ENCODE assay signal across 18 cellular contexts in genomic region chr3:132637590-132637989, GRCh38. TPM values are rescaled to one million over a fixed set of nuclear protein-coding genes. Genes with fewer than 3 reads are reported as not detected.
A peak's percentile ranks its signal among the peaks of the same experiment; 100 is the strongest.
DNase-seq lines count a peak whose midpoint lies in the region; ATAC-seq, FAIRE-seq and TF ChIP-seq lines count a peak whose summit lies in the region.
"Had no signal": no experiment of that assay in that cellular context is flagged by ENCODE, and none has a peak within 500 bp of the region (broad histone marks: within the 10 kb centered on the region; RNA-seq: fewer than 3 reads in every experiment).

No MANE protein-coding gene starts in this region.

- intact Hi-C loops in IMR-90 (cut with micrococcal nuclease): loop anchor here (2.0 kb wide), 1 partner anchor 33 kb away; no protein-coding TSS in a partner anchor

- peak overlapping the region; percentile 66 to 92; a peak in 2 of 4 replicates for H4K8ac ChIP-seq in IMR-90 (ENCODE audit: low read depth in 2 of 2, low read length in 2 of 2)

- CTCF ChIA-PET in IMR-90 (lab: Yijun Ruan, JAX): no interaction called here

- H4K91ac ChIP-seq in IMR-90 (ENCODE audit: insufficient read depth, low read depth, low read length): peak overlapping the region; percentile 85; the same call in 1 of the 2 replicates

- no peaks in the 10 kb centered on the region for H4K20me1 ChIP-seq in IMR-90 (ENCODE audit: insufficient read depth, low read length)

- WGBS in IMR-90 (ENCODE audit: extremely low coverage in 2 of 2, insufficient read length in 1 of 2), 2 experiments: no CpG with 5 or more reads among the region's 1 CpG

- peaks cover 0 to 10% of the 10 kb centered on the region in 2 experiments; a peak in 1 of 4 replicates for H3K79me1 ChIP-seq in IMR-90 (ENCODE audit: low read depth in 1 of 2, low read length in 2 of 2)

- no peak for TF ChIP-seq CTCF in IMR-90 (conservative IDR thresholded peaks at IDR 0.05; ENCODE audit: low read depth, low read length)
- TF ChIP-seq CTCF in bronchial epithelial cell (IDR thresholded peaks at IDR 0.05; ENCODE audit: insufficient read depth, low read length, severe bottlenecking): no peak
- no peak for TF ChIP-seq CTCF in foreskin keratinocyte (conservative IDR thresholded peaks at IDR 0.05)

- H3K9me1 ChIP-seq in IMR-90 (ENCODE audit: insufficient read depth, low read length): no peaks in the 10 kb centered on the region; the same call in 1 of the 2 replicates

- in situ Hi-C loops in IMR-90 (cut with MboI; ENCODE audit: low sequenced_read_pairs): loop anchor here (25.0 kb wide), 1 partner anchor 375 kb away; no protein-coding TSS in a partner anchor

- H3K4me1 ChIP-seq in ACC112 (ENCODE audit: control insufficient read depth, insufficient read depth, low read length, unreplicated experiment): peaks cover 12% of the 10 kb centered on the region
- H3K4me1 ChIP-seq in IMR-90 (ENCODE audit: control insufficient read depth, insufficient read depth, low read length): peaks cover 9% of the 10 kb centered on the region
- H3K4me1 ChIP-seq in foreskin keratinocyte: peaks cover 26% of the 10 kb centered on the region

- H3K4me3 ChIP-seq in ACC112 (ENCODE audit: low read depth, low read length) (peak overlapping the region; percentile 28; the same call in 1 of the 2 replicates), IMR-90 (ENCODE audit: insufficient read depth, low read depth, low read length) (no peak overlapping the region), bronchial epithelial cell (ENCODE audit: low read depth, low read length) (no peak overlapping the region)
- H3K4me3 ChIP-seq: GM23338, heart right ventricle had no signal

- peak; percentile 82 for ATAC-seq in IMR-90 (ENCODE audit: low read depth)
- peak; percentile 93 for ATAC-seq in foreskin keratinocyte
- ATAC-seq: GM23338, heart right ventricle had no signal

- H2AK5ac ChIP-seq in IMR-90 (ENCODE audit: low read depth, low read length): no peak overlapping the region

- BruUV-seq in IMR-90 (replicated peaks; lab: Mats Ljungman, UMichigan): no TSS peak

- H3K4me2 ChIP-seq in IMR-90 (ENCODE audit: low read depth, low read length): peak overlapping the region; percentile 76; the same call in 1 of the 2 replicates
- H3K4me2 ChIP-seq: GM23338 had no signal

- H3K56ac ChIP-seq in IMR-90 (ENCODE audit: extremely low read depth, insufficient read depth, low read length): peak overlapping the region; percentile 91

- H2BK20ac ChIP-seq in IMR-90 (ENCODE audit: low read depth, low read length): peak overlapping the region; percentile 97

- POLR2A ChIA-PET in IMR-90 (lab: Charles Lee; ENCODE audit: unreplicated experiment): no interaction called here

- H3K9me3 ChIP-seq in IMR-90 (ENCODE audit: control insufficient read depth, insufficient read depth, low read length): no peaks in the 10 kb centered on the region
- H3K9me3 ChIP-seq: heart right ventricle had no signal

- peak overlapping the region; percentile 95 for H2BK5ac ChIP-seq in IMR-90 (ENCODE audit: low read depth, low read length, poor library complexity, severe bottlenecking)

- peak overlapping the region; percentile 39 for H3K27ac ChIP-seq in ACC112 (ENCODE audit: low read depth, low read length)
- H3K27ac ChIP-seq in IMR-90 (ENCODE audit: insufficient read depth, low read length): peak overlapping the region; percentile 83; the same call in 1 of the 2 replicates
- peak overlapping the region; percentile 41 for H3K27ac ChIP-seq in foreskin keratinocyte
- H3K27ac ChIP-seq: heart right ventricle had no signal

- H3K23ac ChIP-seq in IMR-90 (ENCODE audit: low read depth, low read length): no peak overlapping the region; the same call in 1 of the 2 replicates

- no peak overlapping the region for H2BK15ac ChIP-seq in IMR-90 (ENCODE audit: low read depth, low read length)

- no peak overlapping the region for H2AK9ac ChIP-seq in IMR-90 (replicated peaks; ENCODE audit: low read depth, low read length, poor library complexity)

- H3K27me3 ChIP-seq in ACC112 (ENCODE audit: insufficient read depth, low read length) (no peaks in the 10 kb centered on the region), IMR-90 (ENCODE audit: control insufficient read depth, insufficient read depth, low read length) (no peaks in the 10 kb centered on the region), bronchial epithelial cell (ENCODE audit: control insufficient read depth, insufficient read depth, low read length) (no peaks in the 10 kb centered on the region), foreskin keratinocyte (no peaks in the 10 kb centered on the region)
- H3K27me3 ChIP-seq: heart right ventricle had no signal

- dilution Hi-C loops in IMR-90 (cut with HindIII; ENCODE audit: low sequenced_read_pairs, unreplicated experiment): loop anchor here (25.0 kb wide), 1 partner anchor 100 kb away; no protein-coding TSS in a partner anchor

- H3K18ac ChIP-seq in IMR-90 (ENCODE audit: low read depth, low read length): peak overlapping the region; percentile 99

- H3K79me2 ChIP-seq in ACC112 (ENCODE audit: control insufficient read depth, insufficient read depth, low read length, unreplicated experiment): no peaks in the 10 kb centered on the region

- no peak for FAIRE-seq in bronchial epithelial cell (lab: Jason Lieb, UNC)
- FAIRE-seq: TTC549 had no signal

- H3K9ac ChIP-seq in IMR-90 (ENCODE audit: low read depth, low read length): 0 out of 2 replicates have a peak overlapping the region, but pooled peaks have one; percentile 34

- H3K36me3 ChIP-seq in ACC112 (ENCODE audit: insufficient read depth, low read length) (peaks cover 12% of the 10 kb centered on the region; the same call in 1 of the 2 replicates), IMR-90 (ENCODE audit: control insufficient read depth, insufficient read depth, low read length) (peaks cover 3% of the 10 kb centered on the region; the same call in 1 of the 2 replicates), bronchial epithelial cell (ENCODE audit: control insufficient read depth, insufficient read depth, low read length) (no peaks in the 10 kb centered on the region)

- no peak for TF ChIP-seq RAD21 in IMR-90 (IDR thresholded peaks at IDR 0.05; ENCODE audit: low read length)

- H4K5ac ChIP-seq in IMR-90 (ENCODE audit: low read depth, low read length): peak overlapping the region; percentile 100

- TF ChIP-seq POLR2A in IMR-90 (IDR thresholded peaks at IDR 0.05; ENCODE audit: low read depth, low read length): no peak

- DNase-seq in IMR-90: peak; percentile 49
- DNase-seq in bronchial epithelial cell (ENCODE audit: low read depth): peak; percentile 90
- peak; percentile 47 to 69 for DNase-seq in foreskin keratinocyte
- no peak for DNase-seq in HUDEP-2 (lab: John Stamatoyannopoulos, UW; ENCODE audit: unreplicated experiment in 76 of 76)
- DNase-seq in stimulated activated CD4-positive, alpha-beta T cell treated with anti-CD3 and anti-CD28 coated beads, Interleukin-4, amount 100 ng/mL, for 1 hour: no peak
- DNase-seq in NCI-H187 (lab: John Stamatoyannopoulos, UW): no peak
- no peak for DNase-seq in activated T-cell treated with anti-CD3 and anti-CD28 coated beads for 4 hours
- DNase-seq: activated CD4-positive, alpha-beta memory T cell treated with anti-CD3 and anti-CD28 coated beads for 36 hours; heart right ventricle; NCI-H1694; NCI-H446 treated with DMSO at 0.1 percent for 48 hours; retina had no signal

- H3K4ac ChIP-seq in IMR-90 (ENCODE audit: low read depth, low read length): peak overlapping the region; percentile 81; the same call in 1 of the 2 replicates

- H2BK120ac ChIP-seq in IMR-90 (ENCODE audit: low read depth, low read length): peak overlapping the region; percentile 98; the same call in 1 of the 2 replicates

- no peak overlapping the region for H2AFZ ChIP-seq in ACC112 (ENCODE audit: low read length, unreplicated experiment)
- no peak overlapping the region for H2AFZ ChIP-seq in IMR-90 (replicated peaks; ENCODE audit: low read length, poor library complexity)
- H2AFZ ChIP-seq: GM23338 had no signal

- peak overlapping the region; percentile 88; the same call in 1 of the 2 replicates for H3K14ac ChIP-seq in IMR-90 (replicated peaks; ENCODE audit: low read depth, low read length)

TF ChIP-seq in IMR-90, 13 proteins besides CTCF, POLR2A, EP300 and RAD21 (continues in another document):
- TF ChIP-seq BHLHE40 (IDR thresholded peaks at IDR 0.05; ENCODE audit: low read depth, low read length) (no peak), MAZ (IDR thresholded peaks at IDR 0.05; ENCODE audit: borderline replicate concordance, low read depth, low read length) (no peak), NFE2L2 (IDR thresholded peaks at IDR 0.05; ENCODE audit: low read depth, low read length) (no peak), CHD1 (IDR thresholded peaks at IDR 0.05; ENCODE audit: low read depth, low read length) (no peak), SMC3 (IDR thresholded peaks at IDR 0.05; ENCODE audit: low read depth, low read length) (no peak)
- TF ChIP-seq, protein P1, sequence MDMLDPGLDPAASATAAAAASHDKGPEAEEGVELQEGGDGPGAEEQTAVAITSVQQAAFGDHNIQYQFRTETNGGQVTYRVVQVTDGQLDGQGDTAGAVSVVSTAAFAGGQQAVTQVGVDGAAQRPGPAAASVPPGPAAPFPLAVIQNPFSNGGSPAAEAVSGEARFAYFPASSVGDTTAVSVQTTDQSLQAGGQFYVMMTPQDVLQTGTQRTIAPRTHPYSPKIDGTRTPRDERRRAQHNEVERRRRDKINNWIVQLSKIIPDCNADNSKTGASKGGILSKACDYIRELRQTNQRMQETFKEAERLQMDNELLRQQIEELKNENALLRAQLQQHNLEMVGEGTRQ (IDR thresholded peaks at IDR 0.05; ENCODE audit: low read depth, low read length): no peak

RNA-seq across cellular contexts. Expression of gene ACAD11, which starts 22.0 kb away (rescaled TPM):
- 18.8 and 27.8 TPM in 2 replicates for total RNA-seq in IMR-90 (2012; rRNA removed)
- 12.8 and 16.0 TPM in 2 replicates for polyA plus RNA-seq in IMR-90 (2012; rRNA removed)
- 2.4 and 3.2 TPM in 2 replicates for polyA plus RNA-seq in IMR-90 (2012; cell fraction: cytosol; rRNA removed)
- polyA plus RNA-seq in IMR-90 (2012; cell fraction: nucleus; rRNA removed; ENCODE audit: low replicate concordance): 55.6 and 142 TPM in 2 replicates
- 27.4 and 39.3 TPM in 2 replicates for total RNA-seq in bronchial epithelial cell
- 17.5 and 18.9 TPM in 2 replicates for total RNA-seq in foreskin keratinocyte
- 5.7 and 7.3 TPM in 2 replicates for polyA plus RNA-seq in foreskin keratinocyte

RNA-seq across cellular contexts. Expression of gene UBA5, which starts 22.5 kb away (rescaled TPM):
- total RNA-seq in IMR-90 (2012; rRNA removed): 20.3 and 38.6 TPM in 2 replicates
- polyA plus RNA-seq in IMR-90 (2012; rRNA removed): 30.4 and 43.1 TPM in 2 replicates
- 43.2 and 60.2 TPM in 2 replicates for polyA plus RNA-seq in IMR-90 (2012; cell fraction: cytosol; rRNA removed)
- polyA plus RNA-seq in IMR-90 (2012; cell fraction: nucleus; rRNA removed; ENCODE audit: low replicate concordance): 37.7 and 52.9 TPM in 2 replicates
- 29.3 and 30.3 TPM in 2 replicates for total RNA-seq in bronchial epithelial cell
- total RNA-seq in foreskin keratinocyte: 34.9 and 41.3 TPM in 2 replicates
- 16.8 and 22.2 TPM in 2 replicates for polyA plus RNA-seq in foreskin keratinocyte

RNA-seq across cellular contexts. Expression of gene ACKR4, which starts 40.5 kb away (rescaled TPM):
- total RNA-seq in IMR-90 (2012; rRNA removed) (0.18 TPM in 1 of 2 replicates, not detected in the other), bronchial epithelial cell (under 0.01 TPM in 2 replicates), foreskin keratinocyte (0.21 and 0.31 TPM in 2 replicates)
- polyA plus RNA-seq in IMR-90 (2012; rRNA removed) (not detected in 2 replicates), foreskin keratinocyte (0.22 and 0.25 TPM in 2 replicates)
- polyA plus RNA-seq in IMR-90 (2012; cell fraction: cytosol; rRNA removed): not detected in 2 replicates
- polyA plus RNA-seq in IMR-90 (2012; cell fraction: nucleus; rRNA removed; ENCODE audit: low replicate concordance): 0.15 TPM in 1 of 2 replicates, not detected in the other
- total RNA-seq: activated CD4-positive, alpha-beta memory T cell treated with anti-CD3 and anti-CD28 coated beads for 36 hours; Daoy; GM23338; kidney epithelial cell had no signal
- polyA plus RNA-seq: neural cell had no signal

Comparison
In these comparisons a context has a peak if more than half of its experiments do, and no peak if none do; other contexts are left out.
1. DNase-seq: peak in IMR-90 (single experiment), bronchial epithelial cell (single experiment) and foreskin keratinocyte (2 of 2); none in HUDEP-2 (0 of 76), stimulated activated CD4-positive, alpha-beta T cell treated with anti-CD3 and anti-CD28 coated beads, Interleukin-4, amount 100 ng/mL, for 1 hour (single experiment), NCI-H187 (0 of 2) and activated T-cell treated with anti-CD3 and anti-CD28 coated beads for 4 hours (single experiment).
2. Peak in every context shown above with its lines, with median percentiles within 50 percentile points of each other: H3K27ac ChIP-seq.